ENCODE assay signal across 8 cellular contexts in the genomic region with DNA sequence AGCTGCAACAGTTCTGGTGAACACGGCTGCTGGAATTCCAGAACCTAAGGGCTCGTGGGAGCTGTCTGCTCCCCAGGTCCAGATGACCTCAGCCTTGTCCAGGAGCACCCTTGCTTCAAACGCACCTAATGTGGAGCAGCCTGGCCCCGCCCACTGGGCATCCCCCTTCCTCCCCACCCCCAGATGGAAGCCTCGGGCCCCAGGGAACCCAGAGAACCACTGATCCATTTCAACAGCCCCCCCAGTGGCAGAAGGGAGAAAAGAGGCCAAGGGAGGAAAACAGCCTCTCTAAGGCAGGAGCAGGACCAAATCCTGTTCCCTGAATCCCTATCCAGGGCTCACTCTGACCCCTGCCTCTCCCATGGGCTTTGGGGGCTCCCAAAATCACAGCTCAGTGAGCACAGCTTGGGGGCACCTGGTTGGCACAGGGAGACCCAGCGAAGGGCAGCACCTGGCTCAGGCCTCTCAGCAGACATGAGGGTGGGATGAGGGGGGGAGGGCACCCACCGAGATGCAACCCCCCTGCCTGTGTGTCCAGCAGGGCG. TPM values are rescaled to one million over a fixed set of nuclear protein-coding genes. Genes with fewer than 3 reads are reported as not detected.
DNase-seq lines count a peak whose midpoint lies in the region; TF ChIP-seq lines count a peak whose summit lies in the region.

No MANE protein-coding gene starts in this region.

- H3K36me3 ChIP-seq in colonic mucosa: no peaks in the 10 kb centered on the region
- no peaks in the 10 kb centered on the region for H3K36me3 ChIP-seq in rectal smooth muscle tissue (ENCODE audit: control insufficient read depth, insufficient read depth, low read length)

- intact Hi-C loops in colonic mucosa (cut with DNase I): no loop called here

- TF ChIP-seq CTCF in GM12865 (IDR thresholded peaks at IDR 0.05; ENCODE audit: insufficient read depth, low read depth, low read length, missing control alignments): no peak
- no peak for TF ChIP-seq CTCF in colonic mucosa (IDR thresholded peaks at IDR 0.05)
- TF ChIP-seq CTCF in endothelial cell (IDR thresholded peaks at IDR 0.05; ENCODE audit: unreplicated experiment): no peak

- H3K4me1 ChIP-seq in colonic mucosa (no peaks in the 10 kb centered on the region), rectal smooth muscle tissue (ENCODE audit: control insufficient read depth, insufficient read depth, low read length) (no peaks in the 10 kb centered on the region)

- H3K4me3 ChIP-seq in GM12865 (ENCODE audit: low read depth, low read length): peak overlapping the region; percentile 70
- peak overlapping the region; percentile 35 for H3K4me3 ChIP-seq in colonic mucosa
- peak overlapping the region; percentile 72 for H3K4me3 ChIP-seq in rectal smooth muscle tissue (ENCODE audit: low read length)

- peak overlapping the region; percentile 97 for H3K4me3 Mint-ChIP-seq in T-helper 1 cell treated with Interleukin-12 subunit alpha and Interleukin-12 subunit beta and Interleukin-4 antibody, amounts not matched to agents 30 μg/mL and 1 μg/mL, for 36 hours
- no peak overlapping the region for H3K4me3 Mint-ChIP-seq in endothelial cell (ENCODE audit: unreplicated experiment)

- H3K27me3 Mint-ChIP-seq in T-helper 1 cell treated with Interleukin-12 subunit alpha and Interleukin-12 subunit beta and Interleukin-4 antibody, amounts not matched to agents 30 μg/mL and 1 μg/mL, for 36 hours (ENCODE audit: low read depth): no peaks in the 10 kb centered on the region
- H3K27me3 Mint-ChIP-seq in endothelial cell (ENCODE audit: unreplicated experiment): peaks cover 9% of the 10 kb centered on the region

- DNase-seq in GM12865 (ENCODE audit: low read depth) (no peak), colonic mucosa (peak; percentile 52), endothelial cell (ENCODE audit: low spot score) (no peak), AG20443 (ENCODE audit: low spot score) (no peak), SIG-M5 treated with dmso at 0.1 percent for 504 hours (lab: John Stamatoyannopoulos, UW; ENCODE audit: unreplicated experiment) (no peak), NCI-H2171 (lab: John Stamatoyannopoulos, UW) (no peak)

- H3K27ac ChIP-seq in colonic mucosa (peak overlapping the region; percentile 63), rectal smooth muscle tissue (ENCODE audit: low read depth, low read length) (no peak overlapping the region)

- no peaks in the 10 kb centered on the region for H3K27me3 ChIP-seq in colonic mucosa
- H3K27me3 ChIP-seq in rectal smooth muscle tissue (ENCODE audit: control insufficient read depth, insufficient read depth, low read length): no peaks in the 10 kb centered on the region

- H3K4me1 Mint-ChIP-seq in T-helper 1 cell treated with Interleukin-12 subunit alpha and Interleukin-12 subunit beta and Interleukin-4 antibody, amounts not matched to agents 30 μg/mL and 1 μg/mL, for 36 hours (ENCODE audit: low read depth): peaks cover 50% of the 10 kb centered on the region
- peaks cover 18% of the 10 kb centered on the region for H3K4me1 Mint-ChIP-seq in endothelial cell (ENCODE audit: unreplicated experiment)

- H3K36me3 Mint-ChIP-seq in T-helper 1 cell treated with Interleukin-12 subunit alpha and Interleukin-12 subunit beta and Interleukin-4 antibody, amounts not matched to agents 30 μg/mL and 1 μg/mL, for 36 hours (ENCODE audit: low read depth): peaks cover 46% of the 10 kb centered on the region
- H3K36me3 Mint-ChIP-seq in endothelial cell (ENCODE audit: low read depth, unreplicated experiment): no peaks in the 10 kb centered on the region

- H3K27ac Mint-ChIP-seq in T-helper 1 cell treated with Interleukin-12 subunit alpha and Interleukin-12 subunit beta and Interleukin-4 antibody, amounts not matched to agents 30 μg/mL and 1 μg/mL, for 36 hours: peak overlapping the region; percentile 99
- H3K27ac Mint-ChIP-seq in endothelial cell (ENCODE audit: unreplicated experiment): no peak overlapping the region

- no peaks in the 10 kb centered on the region for H3K9me3 Mint-ChIP-seq in T-helper 1 cell treated with Interleukin-12 subunit alpha and Interleukin-12 subunit beta and Interleukin-4 antibody, amounts not matched to agents 30 μg/mL and 1 μg/mL, for 36 hours
- H3K9me3 Mint-ChIP-seq in endothelial cell (ENCODE audit: unreplicated experiment): no peaks in the 10 kb centered on the region

- peak overlapping the region; percentile 68 to 69 for H3K9ac ChIP-seq in colonic mucosa (ENCODE audit: low read depth in 2 of 2, low read length in 2 of 2)
- peak overlapping the region; percentile 34 for H3K9ac ChIP-seq in rectal smooth muscle tissue (ENCODE audit: low read length)

- no peaks in the 10 kb centered on the region for H3K9me3 ChIP-seq in colonic mucosa

RNA-seq across cellular contexts. Expression of gene CYTH4, which starts 1.2 kb away (rescaled TPM):
- total RNA-seq in colonic mucosa (1 to 10 TPM; 3.0 to 7.4 TPM), endothelial cell (ENCODE audit: unreplicated experiment) (0.33 TPM)

RNA-seq across cellular contexts. Expression of gene RAC2, which starts 39.4 kb away (rescaled TPM):
- total RNA-seq in colonic mucosa (10 to 100 TPM; 27.4 to 27.6 TPM), endothelial cell (ENCODE audit: unreplicated experiment) (16.6 TPM)
